ENCODE assay signal across 9 cellular contexts in genomic region chr1:8412183-8412831, GRCh38.
A peak's percentile ranks its signal among the peaks of the same experiment; 100 is the strongest.
DNase-seq lines count a peak whose midpoint lies in the region; ATAC-seq, FAIRE-seq and TF ChIP-seq lines count a peak whose summit lies in the region.
"Had no signal": no experiment of that assay in that cellular context is flagged by ENCODE, and none has a peak within 500 bp of the region (broad histone marks: within the 10 kb centered on the region; RNA-seq: fewer than 3 reads in every experiment).

No MANE protein-coding gene starts in this region.

- no peak for TF ChIP-seq POLR2A in thyroid gland (IDR thresholded peaks at IDR 0.05)

- intact Hi-C loops in thyroid gland (cut with DNase I), result no loop called here

- H3K9me3 ChIP-seq in thyroid gland, result no peaks in the 10 kb centered on the region

- H3K4me1 ChIP-seq in thyroid gland, result peaks cover 74 to 90% of the 10 kb centered on the region in 2 donors

- 75 to 78% methylated on average over 8 of the region's 8 CpGs for WGBS in thyroid gland, 2 donors

- peaks cover 0 to 2% of the 10 kb centered on the region in 2 donors for H3K36me3 ChIP-seq in thyroid gland

- peak; percentile 4 for TF ChIP-seq CTCF in cardiac fibroblast (IDR thresholded peaks at IDR 0.05; ENCODE audit: low read depth, low read length)
- TF ChIP-seq CTCF in thyroid gland (IDR thresholded peaks at IDR 0.05), result no peak
- no peak for TF ChIP-seq CTCF in GM10248 (IDR thresholded peaks at IDR 0.05; ENCODE audit: control extremely low read depth, extremely low read depth, low read depth, missing control alignments)

- H3K27ac ChIP-seq in thyroid gland, result peak overlapping the region; percentile 59 to 81 (median 80)

- no peak for ATAC-seq in HG03520 (IDR thresholded peaks at IDR 0.05; ENCODE audit: unreplicated experiment)

- POLR2A ChIA-PET in GM10248 (lab: Yijun Ruan, JAX), result no interaction called here

- CTCF ChIA-PET in GM10248 (lab: Yijun Ruan, JAX), result interaction anchor here (1.7 to 1.8 kb wide), 2 partner anchors 9 to 14 kb away, joined by 4 to 5 read pairs; no protein-coding TSS in a partner anchor

- H3K4me3 ChIP-seq in cardiac fibroblast (replicated peaks in 1 of 2; ENCODE audit: low read depth in 2 of 2, low read length in 2 of 2) (no peak overlapping the region), thyroid gland (replicated peaks in 1 of 3) (no peak overlapping the region)

- H3K27me3 ChIP-seq in thyroid gland, result no peaks in the 10 kb centered on the region

- DNase-seq in HTR-8/SVneo (ENCODE audit: insufficient read length, low spot score) (peak; percentile 41), cardiac fibroblast (ENCODE audit: low read depth in 2 of 2) (peak; percentile 93), kidney glomerular epithelial cell (lab: John Stamatoyannopoulos, UW) (peak; percentile 56), thyroid gland (no peak), GM10248 (ENCODE audit: extremely low spot score) (no peak), cerebellum (ENCODE audit: low spot score) (no peak)
- no peak for DNase-seq in activated naive CD4-positive, alpha-beta T cell treated with anti-CD3 and anti-CD28 coated beads, Interleukin-2, amount 50 U/mL, for 16 hours
- DNase-seq: activated effector memory CD4-positive, alpha-beta T cell treated with anti-CD3 and anti-CD28 coated beads, Interleukin-2, amount 50 U/mL, for 16 hours had no signal

- peak; percentile 13 for FAIRE-seq in HTR-8/SVneo (lab: Jason Lieb, UNC)

Comparison
In these comparisons a context has a peak if more than half of its experiments do, and no peak if none do; other contexts are left out.
1. DNase-seq: peak in HTR-8/SVneo (single experiment), cardiac fibroblast (2 of 2) and kidney glomerular epithelial cell (single experiment); none in thyroid gland (0 of 2), GM10248 (single experiment), activated naive CD4-positive, alpha-beta T cell treated with anti-CD3 and anti-CD28 coated beads, Interleukin-2, amount 50 U/mL, for 16 hours (single experiment) and cerebellum (single experiment).